20 cellular contexts compared by ENCODE assay signal in genomic region chr16:87274808-87275207, GRCh38. TPM values are rescaled to one million over a fixed set of nuclear protein-coding genes. Genes with fewer than 3 reads are reported as not detected.
DNase-seq lines count a peak whose midpoint lies in the region; ATAC-seq and TF ChIP-seq lines count a peak whose summit lies in the region.
"Had no signal": no experiment of that assay in that cellular context is flagged by ENCODE, and none has a peak within 500 bp of the region (broad histone marks: within the 10 kb centered on the region; RNA-seq: fewer than 3 reads in every experiment).

No MANE protein-coding gene starts in this region.

- no peak overlapping the region for H2BK120ac ChIP-seq in IMR-90 (ENCODE audit: low read depth, low read length)

- no peaks in the 10 kb centered on the region; the same call in 1 of the 2 replicates for H3K4me1 ChIP-seq in IMR-90 (ENCODE audit: control insufficient read depth, insufficient read depth, low read length)

- no peak overlapping the region for H4K91ac ChIP-seq in IMR-90 (ENCODE audit: insufficient read depth, low read depth, low read length)

- H4K20me1 ChIP-seq in IMR-90 (ENCODE audit: insufficient read depth, low read length) = no peaks in the 10 kb centered on the region; the same call in 1 of the 2 replicates

- no peak overlapping the region for H3K4me3 ChIP-seq in IMR-90 (ENCODE audit: insufficient read depth, low read depth, low read length)
- H3K4me3 ChIP-seq in choroid plexus epithelial cell (ENCODE audit: low read depth, low read length) = no peak overlapping the region
- no peak overlapping the region for H3K4me3 ChIP-seq in MG63
- H3K4me3 ChIP-seq: GM23338, PC-9 had no signal

- H2BK20ac ChIP-seq in IMR-90 (ENCODE audit: low read depth, low read length) = no peak overlapping the region

- peaks cover 11% of the 10 kb centered on the region for H3K36me3 Mint-ChIP-seq in nephron progenitor cell (ENCODE audit: low read depth)
- H3K36me3 Mint-ChIP-seq: CD14-positive monocyte had no signal

- WGBS in IMR-90 (ENCODE audit: extremely low coverage in 2 of 2, insufficient read length in 1 of 2), 2 experiments = 87% methylated on average over 3 of the region's 5 CpGs; no CpG with 5 or more reads in 1 of the 2 experiments

- no peak overlapping the region for H3K4me2 ChIP-seq in IMR-90 (ENCODE audit: low read depth, low read length)
- H3K4me2 ChIP-seq: GM23338, KMS-11, PC-9 had no signal

- no peaks in the 10 kb centered on the region for H3K36me3 ChIP-seq in IMR-90 (ENCODE audit: control insufficient read depth, insufficient read depth, low read length)
- H3K36me3 ChIP-seq in MG63 = no peaks in the 10 kb centered on the region

- no peak overlapping the region for H4K8ac ChIP-seq in IMR-90 (ENCODE audit: low read depth in 2 of 2, low read length in 2 of 2)

- peaks cover 60% of the 10 kb centered on the region for H3K4me1 Mint-ChIP-seq in nephron progenitor cell

- ATAC-seq in IMR-90 (ENCODE audit: low read depth) (peak; percentile 21; the same call in 1 of the 2 replicates), GM21528 (IDR thresholded peaks at IDR 0.05; ENCODE audit: low FRiP score, unreplicated experiment) (no peak), GM21360 (IDR thresholded peaks at IDR 0.05; ENCODE audit: unreplicated experiment) (no peak)
- ATAC-seq: GM23338, Right ventricle myocardium inferior had no signal

- H3K9me3 ChIP-seq in IMR-90 (ENCODE audit: control insufficient read depth, insufficient read depth, low read length) (no peaks in the 10 kb centered on the region), MG63 (no peaks in the 10 kb centered on the region)
- H3K9me3 ChIP-seq: Caco-2 had no signal

- dilution Hi-C loops in IMR-90 (cut with HindIII; ENCODE audit: low sequenced_read_pairs, unreplicated experiment) = no loop called here

- peaks cover 8% of the 10 kb centered on the region for H3K9me3 Mint-ChIP-seq in nephron progenitor cell
- H3K9me3 Mint-ChIP-seq: GM23338 had no signal

- no peak overlapping the region for H3K27ac ChIP-seq in IMR-90 (ENCODE audit: insufficient read depth, low read length)
- H3K27ac ChIP-seq: KMS-11, PC-9 had no signal

- TF ChIP-seq RAD21 in IMR-90 (IDR thresholded peaks at IDR 0.05; ENCODE audit: low read length) = no peak

- no peak overlapping the region for H4K5ac ChIP-seq in IMR-90 (ENCODE audit: low read depth, low read length)

- H3K27me3 Mint-ChIP-seq in nephron progenitor cell (ENCODE audit: low read depth, poor library complexity) = peaks cover 35% of the 10 kb centered on the region

- no peak overlapping the region for H2AK5ac ChIP-seq in IMR-90 (ENCODE audit: low read depth, low read length)

- BruUV-seq in IMR-90 (replicated peaks; lab: Mats Ljungman, UMichigan) = no TSS peak

- no peak overlapping the region for H3K18ac ChIP-seq in IMR-90 (ENCODE audit: low read depth, low read length)

- H3K56ac ChIP-seq in IMR-90 (ENCODE audit: extremely low read depth, insufficient read depth, low read length) = no peak overlapping the region

- H3K9ac ChIP-seq in IMR-90 (ENCODE audit: low read depth, low read length) = no peak overlapping the region
- H3K9ac ChIP-seq: KMS-11 had no signal

- no peak overlapping the region for H2AK9ac ChIP-seq in IMR-90 (replicated peaks; ENCODE audit: low read depth, low read length, poor library complexity)

- CTCF ChIA-PET in IMR-90 (lab: Yijun Ruan, JAX) = no interaction called here

- DNase-seq in AG08396 (ENCODE audit: low spot score) (peak; percentile 34), IMR-90 (peak; percentile 41), choroid plexus epithelial cell (ENCODE audit: low read depth) (peak; percentile 7), nephron progenitor cell (no peak), MG63 (no peak), NCI-H345 (lab: John Stamatoyannopoulos, UW) (no peak)
- DNase-seq: 8988T, Caco-2, GF-D8, NCI-H1105, NCI-H1694 treated with DMSO at 0.1 percent for 48 hours, NCI-H446 treated with DMSO at 0.1 percent for 48 hours, NCI-H748 treated with DMSO at 0.1 percent for 48 hours, PC-9 had no signal

- POLR2A ChIA-PET in IMR-90 (lab: Charles Lee; ENCODE audit: unreplicated experiment) = no interaction called here

- no peak overlapping the region for H3K14ac ChIP-seq in IMR-90 (replicated peaks; ENCODE audit: low read depth, low read length)

- TF ChIP-seq CTCF in IMR-90 (conservative IDR thresholded peaks at IDR 0.05; ENCODE audit: low read depth, low read length) (no peak), choroid plexus epithelial cell (conservative IDR thresholded peaks at IDR 0.05; ENCODE audit: low read depth, low read length) (no peak), nephron progenitor cell (IDR thresholded peaks at IDR 0.05) (no peak)

- H3K9me1 ChIP-seq in IMR-90 (ENCODE audit: insufficient read depth, low read length) = no peaks in the 10 kb centered on the region

- H3K27ac Mint-ChIP-seq in nephron progenitor cell = peak overlapping the region; percentile 43
- H3K27ac Mint-ChIP-seq: GM23338 had no signal

- intact Hi-C loops in IMR-90 (cut with micrococcal nuclease) = no loop called here

- in situ Hi-C loops in IMR-90 (cut with MboI; ENCODE audit: low sequenced_read_pairs) = loop anchor here (5.0 to 10.0 kb wide), 2 partner anchors 200 to 713 kb away; no protein-coding TSS in a partner anchor

- no peak for TF ChIP-seq POLR2A in IMR-90 (IDR thresholded peaks at IDR 0.05; ENCODE audit: low read depth, low read length)

- no peak overlapping the region for H3K23ac ChIP-seq in IMR-90 (ENCODE audit: low read depth, low read length)

- peak overlapping the region; percentile 47 for H2AFZ ChIP-seq in IMR-90 (replicated peaks; ENCODE audit: low read length, poor library complexity)
- H2AFZ ChIP-seq: GM23338, PC-9 had no signal

- no peak overlapping the region for H2BK5ac ChIP-seq in IMR-90 (ENCODE audit: low read depth, low read length, poor library complexity, severe bottlenecking)

- no peak overlapping the region for H3K4ac ChIP-seq in IMR-90 (ENCODE audit: low read depth, low read length)

- no peak overlapping the region for H3K4me3 Mint-ChIP-seq in nephron progenitor cell
- H3K4me3 Mint-ChIP-seq: CD14-positive monocyte, GM23338 had no signal

- H2BK15ac ChIP-seq in IMR-90 (ENCODE audit: low read depth, low read length) = no peak overlapping the region

- H3K27me3 ChIP-seq in IMR-90 (ENCODE audit: control insufficient read depth, insufficient read depth, low read length) (peaks cover 17% of the 10 kb centered on the region), MG63 (no peaks in the 10 kb centered on the region)

- no peaks in the 10 kb centered on the region for H3K79me1 ChIP-seq in IMR-90 (ENCODE audit: low read depth in 1 of 2, low read length in 2 of 2)

TF ChIP-seq in IMR-90, 13 proteins besides CTCF, POLR2A, EP300 and RAD21:
- TF ChIP-seq RFX5 (IDR thresholded peaks at IDR 0.05; ENCODE audit: low read depth, low read length) = no peak
- no peak for TF ChIP-seq MAFK (IDR thresholded peaks at IDR 0.05; ENCODE audit: low read depth, low read length)
- no peak for TF ChIP-seq NFE2L2 (IDR thresholded peaks at IDR 0.05; ENCODE audit: low read depth, low read length)
- TF ChIP-seq FOS (IDR thresholded peaks at IDR 0.05; ENCODE audit: low read depth, low read length) = no peak
- no peak for TF ChIP-seq RCOR1 (IDR thresholded peaks at IDR 0.05; ENCODE audit: insufficient replicate concordance, low read length)
- no peak for TF ChIP-seq MAZ (IDR thresholded peaks at IDR 0.05; ENCODE audit: borderline replicate concordance, low read depth, low read length)
- TF ChIP-seq USF2 (IDR thresholded peaks at IDR 0.05; ENCODE audit: low read depth, low read length) = no peak
- no peak for TF ChIP-seq CHD1 (IDR thresholded peaks at IDR 0.05; ENCODE audit: low read depth, low read length)
- no peak for TF ChIP-seq CEBPB (IDR thresholded peaks at IDR 0.05; ENCODE audit: low read depth, low read length)
- TF ChIP-seq BHLHE40 (IDR thresholded peaks at IDR 0.05; ENCODE audit: low read depth, low read length) = no peak
- no peak for TF ChIP-seq ELK1 (IDR thresholded peaks at IDR 0.05; ENCODE audit: borderline replicate concordance, low read depth, low read length)
- no peak for TF ChIP-seq MXI1 (IDR thresholded peaks at IDR 0.05; ENCODE audit: borderline replicate concordance, low read depth, low read length)
- no peak for TF ChIP-seq SMC3 (IDR thresholded peaks at IDR 0.05; ENCODE audit: low read depth, low read length)

RNA-seq across cellular contexts. Expression of gene C16orf95, which starts 42.4 kb away (rescaled TPM):
- total RNA-seq in IMR-90 (2012; rRNA removed) = 1.9 and 2.0 TPM in 2 replicates
- polyA plus RNA-seq in IMR-90 (2012; rRNA removed) = 3.8 and 4.7 TPM in 2 replicates
- polyA plus RNA-seq in IMR-90 (2012; cell fraction: cytosol; rRNA removed) = 3.7 and 6.4 TPM in 2 replicates
- polyA plus RNA-seq in IMR-90 (2012; cell fraction: nucleus; rRNA removed; ENCODE audit: low replicate concordance) = 4.1 and 7.4 TPM in 2 replicates
- 6.6 TPM in 1 of 2 replicates, not detected in the other for total RNA-seq in MG63 (2014; rRNA removed; shearing (Covaris generic); ENCODE audit: low replicate concordance)

Comparison
In these comparisons a context has a peak if more than half of its experiments do, and no peak if none do; other contexts are left out.
1. DNase-seq: peak in AG08396 (single experiment), IMR-90 (single experiment) and choroid plexus epithelial cell (single experiment); none in nephron progenitor cell (single experiment), MG63 (single experiment) and NCI-H345 (single experiment).